Comparison of ENCODE assay signal across 8 cellular contexts in the genomic region with DNA sequence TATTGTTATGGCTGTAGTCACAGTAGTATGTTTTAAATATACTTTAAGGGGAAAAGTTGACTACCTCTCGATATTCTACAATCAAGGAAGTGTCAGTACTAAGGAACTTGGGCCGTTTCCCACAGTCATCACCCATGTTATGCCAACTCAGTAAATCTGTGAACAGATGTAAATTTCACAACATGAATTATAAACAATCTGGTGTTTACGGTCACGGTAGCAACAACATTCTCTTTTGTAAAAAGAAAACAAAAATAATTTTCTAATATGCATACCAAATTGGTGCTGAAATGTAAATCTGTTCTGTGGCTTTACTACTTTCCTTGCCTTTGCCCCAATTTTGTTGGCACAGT. TPM values are rescaled to one million over a fixed set of nuclear protein-coding genes. Genes with fewer than 3 reads are reported as not detected.
A peak's percentile ranks its signal among the peaks of the same experiment; 100 is the strongest.
DNase-seq lines count a peak whose midpoint lies in the region; ATAC-seq and TF ChIP-seq lines count a peak whose summit lies in the region.

No MANE protein-coding gene starts in this region.

- H3K9me3 ChIP-seq in T-helper 17 cell (ENCODE audit: control insufficient read depth, low read length, poor library complexity, severe bottlenecking) (no peaks in the 10 kb centered on the region), sigmoid colon (no peaks in the 10 kb centered on the region)

- ATAC-seq in T-helper 17 cell, result no peak
- ATAC-seq in HG03439 (IDR thresholded peaks at IDR 0.05; ENCODE audit: unreplicated experiment), result no peak

- DNase-seq in T-helper 17 cell (no peak), fibroblast of villous mesenchyme (ENCODE audit: low read depth) (peak; percentile 54), sigmoid colon (peak; percentile 64), HK-2 (ENCODE audit: unreplicated experiment) (no peak), NCI-H2029 treated with DMSO at 0.1 percent for 48 hours (lab: John Stamatoyannopoulos, UW) (no peak)
- DNase-seq in activated CD8-positive, alpha-beta memory T cell treated with anti-CD3 and anti-CD28 coated beads, Interleukin-2, amount 50 U/mL, for 4 hours, result no peak

- H3K27ac ChIP-seq in sigmoid colon, result peak overlapping the region; percentile 93 to 98 (median 98)

- peaks cover 4% of the 10 kb centered on the region for H3K36me3 Mint-ChIP-seq in T-helper 17 cell (ENCODE audit: low read depth)

- peaks cover 33% of the 10 kb centered on the region for H3K4me1 Mint-ChIP-seq in T-helper 17 cell

- no peak for TF ChIP-seq EP300 in sigmoid colon (IDR thresholded peaks at IDR 0.05)

- TF ChIP-seq POLR2A in sigmoid colon (IDR thresholded peaks at IDR 0.05), result no peak

- no peaks in the 10 kb centered on the region for H3K27me3 ChIP-seq in sigmoid colon

- peak overlapping the region; percentile 94 for H3K4me3 ChIP-seq in GM12875 (ENCODE audit: low read depth, low read length)
- H3K4me3 ChIP-seq in fibroblast of villous mesenchyme (ENCODE audit: low read depth, low read length), result peak overlapping the region; percentile 95
- peak overlapping the region; percentile 71 to 93 (median 83) for H3K4me3 ChIP-seq in sigmoid colon

- 0 to 3% methylated on average over 4 of the region's 4 CpGs for WGBS in sigmoid colon, 2 donors

- H3K36me3 ChIP-seq in sigmoid colon, result no peaks in the 10 kb centered on the region

- H3K27ac Mint-ChIP-seq in T-helper 17 cell, result peak overlapping the region; percentile 95

- TF ChIP-seq CTCF in GM12875 (IDR thresholded peaks at IDR 0.05; ENCODE audit: borderline replicate concordance, insufficient read depth, low read depth, low read length) (no peak), fibroblast of villous mesenchyme (IDR thresholded peaks at IDR 0.05; ENCODE audit: insufficient read depth, low read depth, low read length) (no peak), sigmoid colon (IDR thresholded peaks at IDR 0.05) (no peak)

- H3K4me3 Mint-ChIP-seq in T-helper 17 cell, result peak overlapping the region; percentile 98

- no peaks in the 10 kb centered on the region for H3K27me3 Mint-ChIP-seq in T-helper 17 cell

- peaks cover 0 to 52% (median 40%) of the 10 kb centered on the region in 4 donors for H3K4me1 ChIP-seq in sigmoid colon

- intact Hi-C loops in sigmoid colon (cut with DNase I), result loop anchor here (10.0 kb wide), 4 partner anchors 201 to 311 kb away; partner anchors contain the start of genes HS2ST1, ODF2L and SELENOF

RNA-seq across cellular contexts. Expression of gene SH3GLB1, which starts 1.2 kb away (rescaled TPM):
- total RNA-seq in T-helper 17 cell, result 10 to 100 TPM; 54.3 to 61.5 TPM
- 44.5 and 47.9 TPM in 2 replicates for total RNA-seq in fibroblast of villous mesenchyme
- total RNA-seq in sigmoid colon, result 10 to 100 TPM; 50.8 to 67.0 (median 56.7) TPM
- 10 to 100 TPM; 47.3 to 91.8 (median 79.9) TPM for polyA plus RNA-seq in sigmoid colon

Comparison
In these comparisons a context has a peak if more than half of its experiments do, and no peak if none do; other contexts are left out.
1. DNase-seq: peak in fibroblast of villous mesenchyme (single experiment) and sigmoid colon (single experiment); none in T-helper 17 cell (0 of 3), HK-2 (single experiment), NCI-H2029 treated with DMSO at 0.1 percent for 48 hours (single experiment) and activated CD8-positive, alpha-beta memory T cell treated with anti-CD3 and anti-CD28 coated beads, Interleukin-2, amount 50 U/mL, for 4 hours (single experiment).
2. Peak in every context shown above with its lines, with median percentiles within 50 percentile points of each other: H3K4me3 ChIP-seq.